Comparison of ENCODE assay signal across 11 cellular contexts in genomic region chr3:124557433-124558232, GRCh38.
DNase-seq lines count a peak whose midpoint lies in the region; ATAC-seq, FAIRE-seq and TF ChIP-seq lines count a peak whose summit lies in the region.
"Had no signal": no experiment of that assay in that cellular context is flagged by ENCODE, and none has a peak within 500 bp of the region (broad histone marks: within the 10 kb centered on the region; RNA-seq: fewer than 3 reads in every experiment).

No MANE protein-coding gene starts in this region.

- TF ChIP-seq POLR2A in IMR-90 (IDR thresholded peaks at IDR 0.05; ENCODE audit: low read depth, low read length) (no peak), GM12891 (IDR thresholded peaks at IDR 0.05; ENCODE audit: low read depth, low read length) (no peak)

- H3K4ac ChIP-seq in IMR-90 (ENCODE audit: low read depth, low read length), result no peak overlapping the region

- H2BK15ac ChIP-seq in IMR-90 (ENCODE audit: low read depth, low read length), result no peak overlapping the region

- TF ChIP-seq RAD21 in IMR-90 (IDR thresholded peaks at IDR 0.05; ENCODE audit: low read length), result no peak

- no peaks in the 10 kb centered on the region for H3K79me1 ChIP-seq in IMR-90 (ENCODE audit: low read depth in 1 of 2, low read length in 2 of 2)

- in situ Hi-C loops in IMR-90 (cut with MboI; ENCODE audit: low sequenced_read_pairs), result no loop called here

- no peak overlapping the region for H3K18ac ChIP-seq in IMR-90 (ENCODE audit: low read depth, low read length)

- H3K4me3 ChIP-seq in IMR-90 (ENCODE audit: insufficient read depth, low read depth, low read length) (no peak overlapping the region), RWPE2 (ENCODE audit: severe bottlenecking) (no peak overlapping the region), fibroblast of lung (replicated peaks in 1 of 4; ENCODE audit: control extremely low read depth in 1 of 4, insufficient read depth in 1 of 4, low read depth in 3 of 4, low read length in 4 of 4) (no peak overlapping the region)
- H3K4me3 ChIP-seq: Peyer's patch had no signal

- H4K8ac ChIP-seq in IMR-90 (ENCODE audit: low read depth in 2 of 2, low read length in 2 of 2), result no peak overlapping the region

- no peak overlapping the region for H3K14ac ChIP-seq in IMR-90 (replicated peaks; ENCODE audit: low read depth, low read length)

- no TSS peak for BruUV-seq in IMR-90 (replicated peaks; lab: Mats Ljungman, UMichigan)

- H2BK120ac ChIP-seq in IMR-90 (ENCODE audit: low read depth, low read length), result no peak overlapping the region

- H3K9ac ChIP-seq in IMR-90 (ENCODE audit: low read depth, low read length) (no peak overlapping the region), fibroblast of lung (ENCODE audit: insufficient read depth, low read length) (no peak overlapping the region)

- WGBS in IMR-90 (ENCODE audit: extremely low coverage in 2 of 2, insufficient read length in 1 of 2), 2 experiments, result no CpG with 5 or more reads among the region's 5 CpGs

- peaks cover 5% of the 10 kb centered on the region; the same call in 1 of the 2 replicates for H4K20me1 ChIP-seq in IMR-90 (ENCODE audit: insufficient read depth, low read length)
- no peaks in the 10 kb centered on the region for H4K20me1 ChIP-seq in fibroblast of lung (ENCODE audit: control insufficient read depth, extremely low read depth, insufficient read depth, low read length)

- peaks cover 13% of the 10 kb centered on the region for H3K27me3 ChIP-seq in IMR-90 (ENCODE audit: control insufficient read depth, insufficient read depth, low read length)
- peaks cover 24% of the 10 kb centered on the region for H3K27me3 ChIP-seq in RWPE2 (ENCODE audit: insufficient read depth, poor library complexity, severe bottlenecking)
- H3K27me3 ChIP-seq in fibroblast of lung (ENCODE audit: control insufficient read depth, insufficient read depth, low read length), result peaks cover 3% of the 10 kb centered on the region
- H3K27me3 ChIP-seq: Peyer's patch had no signal

- no peaks in the 10 kb centered on the region for H3K9me3 ChIP-seq in IMR-90 (ENCODE audit: control insufficient read depth, insufficient read depth, low read length)
- no peaks in the 10 kb centered on the region for H3K9me3 ChIP-seq in RWPE2 (ENCODE audit: severe bottlenecking)
- no peaks in the 10 kb centered on the region for H3K9me3 ChIP-seq in fibroblast of lung (ENCODE audit: control insufficient read depth, insufficient read depth, low read depth, low read length)
- H3K9me3 ChIP-seq: Peyer's patch had no signal

- H4K91ac ChIP-seq in IMR-90 (ENCODE audit: insufficient read depth, low read depth, low read length), result no peak overlapping the region

- dilution Hi-C loops in IMR-90 (cut with HindIII; ENCODE audit: low sequenced_read_pairs, unreplicated experiment), result no loop called here

- H3K4me2 ChIP-seq in IMR-90 (ENCODE audit: low read depth, low read length) (no peak overlapping the region; the same call in 1 of the 2 replicates), fibroblast of lung (ENCODE audit: extremely low read depth, insufficient read depth, low read length) (no peak overlapping the region)

- H3K4me1 ChIP-seq in IMR-90 (ENCODE audit: control insufficient read depth, insufficient read depth, low read length) (peaks cover 14% of the 10 kb centered on the region), RWPE2 (ENCODE audit: insufficient read depth, poor library complexity, severe bottlenecking) (peaks cover 20% of the 10 kb centered on the region), fibroblast of lung (ENCODE audit: control insufficient read depth, extremely low read depth, insufficient read depth, low read length) (peaks cover 14% of the 10 kb centered on the region)

- H3K23ac ChIP-seq in IMR-90 (ENCODE audit: low read depth, low read length), result no peak overlapping the region

- H3K79me2 ChIP-seq in fibroblast of lung (ENCODE audit: control insufficient read depth, insufficient read depth, low read length), result no peaks in the 10 kb centered on the region

- no peak overlapping the region for H2AK9ac ChIP-seq in IMR-90 (replicated peaks; ENCODE audit: low read depth, low read length, poor library complexity)

- H2BK20ac ChIP-seq in IMR-90 (ENCODE audit: low read depth, low read length), result no peak overlapping the region

- peaks cover 14% of the 10 kb centered on the region for H3K9me1 ChIP-seq in IMR-90 (ENCODE audit: insufficient read depth, low read length)

- H2AK5ac ChIP-seq in IMR-90 (ENCODE audit: low read depth, low read length), result 0 out of 2 replicates have a peak overlapping the region, but pooled peaks have one; percentile 15

- H3K27ac ChIP-seq in IMR-90 (ENCODE audit: insufficient read depth, low read length) (no peak overlapping the region), RWPE2 (ENCODE audit: poor library complexity, severe bottlenecking) (no peak overlapping the region), fibroblast of lung (ENCODE audit: insufficient read depth, low read length) (no peak overlapping the region)

- H3K36me3 ChIP-seq in IMR-90 (ENCODE audit: control insufficient read depth, insufficient read depth, low read length) (no peaks in the 10 kb centered on the region), RWPE2 (ENCODE audit: low read depth) (no peaks in the 10 kb centered on the region), fibroblast of lung (ENCODE audit: control insufficient read depth, insufficient read depth, low read length) (no peaks in the 10 kb centered on the region)
- H3K36me3 ChIP-seq: Peyer's patch had no signal

- TF ChIP-seq CTCF in IMR-90 (conservative IDR thresholded peaks at IDR 0.05; ENCODE audit: low read depth, low read length) (no peak), RWPE2 (IDR thresholded peaks at IDR 0.05; ENCODE audit: poor library complexity, severe bottlenecking) (no peak), fibroblast of lung (conservative IDR thresholded peaks at IDR 0.05 in 1 of 2, IDR thresholded peaks at IDR 0.05 in 1 of 2; ENCODE audit: low read depth in 1 of 2, low read length in 2 of 2) (no peak)

- CTCF ChIA-PET in IMR-90 (lab: Yijun Ruan, JAX), result no interaction called here

- intact Hi-C loops in IMR-90 (cut with micrococcal nuclease), result loop anchor here (2.0 to 5.0 kb wide), 2 partner anchors 207 to 540 kb away; no protein-coding TSS in a partner anchor

- no peak overlapping the region for H2BK5ac ChIP-seq in IMR-90 (ENCODE audit: low read depth, low read length, poor library complexity, severe bottlenecking)

- peak; percentile 38 for ATAC-seq in IMR-90 (ENCODE audit: low read depth)
- peak; percentile 64 for ATAC-seq in RWPE2 (ENCODE audit: low read depth)
- no peak for ATAC-seq in HG03025 (IDR thresholded peaks at IDR 0.05; ENCODE audit: low FRiP score, unreplicated experiment)
- ATAC-seq in HG03354 (IDR thresholded peaks at IDR 0.05; ENCODE audit: poor library complexity, severe bottlenecking, unreplicated experiment), result no peak

- H3K56ac ChIP-seq in IMR-90 (ENCODE audit: extremely low read depth, insufficient read depth, low read length), result no peak overlapping the region

- POLR2A ChIA-PET in IMR-90 (lab: Charles Lee; ENCODE audit: unreplicated experiment), result no interaction called here

- H4K5ac ChIP-seq in IMR-90 (ENCODE audit: low read depth, low read length), result no peak overlapping the region

- H2AFZ ChIP-seq in IMR-90 (replicated peaks; ENCODE audit: low read length, poor library complexity) (peak overlapping the region; percentile 47), fibroblast of lung (ENCODE audit: low read length) (no peak overlapping the region)

- no peak for FAIRE-seq in GM12891 (lab: Jason Lieb, UNC)

- DNase-seq in A172 (ENCODE audit: low spot score) (peak; percentile 65), IMR-90 (peak; percentile 71), RWPE2 (ENCODE audit: low spot score) (no peak), fibroblast of lung (ENCODE audit: low read depth in 2 of 2) (peak; percentile 17 to 71), GM12891 (ENCODE audit: insufficient read length, low spot score) (no peak)
- DNase-seq in stimulated activated CD4-positive, alpha-beta T cell treated with anti-CD3 and anti-CD28 coated beads, Interleukin-1b, Interleukin-23, amount 100 ng/mL, for 48 hours, result no peak
- DNase-seq: activated CD4-positive, alpha-beta memory T cell treated with anti-CD3 and anti-CD28 coated beads, Interleukin-2, amount 10 ng/mL, durations not matched to agents 7 days and 5 days; Peyer's patch; stimulated activated CD8-positive, alpha-beta memory T cell treated with anti-CD3 and anti-CD28 coated beads, Interleukin-4, amount 100 ng/mL, for 48 hours had no signal

TF ChIP-seq in IMR-90, 13 proteins besides CTCF, POLR2A, EP300 and RAD21 (continues in another document):
- TF ChIP-seq MAZ (IDR thresholded peaks at IDR 0.05; ENCODE audit: borderline replicate concordance, low read depth, low read length), result no peak
- TF ChIP-seq RCOR1 (IDR thresholded peaks at IDR 0.05; ENCODE audit: insufficient replicate concordance, low read length), result no peak
- TF ChIP-seq NFE2L2 (IDR thresholded peaks at IDR 0.05; ENCODE audit: low read depth, low read length), result no peak
- TF ChIP-seq CHD1 (IDR thresholded peaks at IDR 0.05; ENCODE audit: low read depth, low read length), result no peak
- TF ChIP-seq CEBPB (IDR thresholded peaks at IDR 0.05; ENCODE audit: low read depth, low read length), result no peak
- no peak for TF ChIP-seq MXI1 (IDR thresholded peaks at IDR 0.05; ENCODE audit: borderline replicate concordance, low read depth, low read length)

TF ChIP-seq in GM12891, 5 proteins besides CTCF, POLR2A, EP300 and RAD21:
- no peak for TF ChIP-seq POU2F2 (IDR thresholded peaks at IDR 0.05; ENCODE audit: low read depth, low read length)
- no peak for TF ChIP-seq SPI1 (IDR thresholded peaks at IDR 0.05; ENCODE audit: low read depth, low read length)
- no peak for TF ChIP-seq POLR2AphosphoS5 (IDR thresholded peaks at IDR 0.05; ENCODE audit: low read depth, low read length)
- TF ChIP-seq TAF1 (IDR thresholded peaks at IDR 0.05; ENCODE audit: low read depth, low read length), result no peak
- no peak for TF ChIP-seq PAX5 (IDR thresholded peaks at IDR 0.05; ENCODE audit: insufficient read depth, low read length, severe bottlenecking)

Comparison
In these comparisons a context has a peak if more than half of its experiments do, and no peak if none do; other contexts are left out.
1. DNase-seq: peak in A172 (single experiment), IMR-90 (single experiment) and fibroblast of lung (2 of 2); none in RWPE2 (single experiment), stimulated activated CD4-positive, alpha-beta T cell treated with anti-CD3 and anti-CD28 coated beads, Interleukin-1b, Interleukin-23, amount 100 ng/mL, for 48 hours (single experiment) and GM12891 (single experiment).
2. ATAC-seq: peak in IMR-90 (single experiment) and RWPE2 (single experiment); none in HG03025 (single experiment) and HG03354 (single experiment).